Comparison of ENCODE assay signal across 1 cellular context in genomic region chr5:177409043-177409801, GRCh38.
TF ChIP-seq lines count a peak whose summit lies in the region.

Gene F12 (minus strand): TSS chr5:177409564. CDS start chr5:177409527, 37 bp downstream.

TF ChIP-seq in HepG2, 621 proteins besides CTCF, POLR2A, EP300 and RAD21 (continued from another document):
- TF ChIP-seq PRDM10 (CRISPR knock-in tag; IDR thresholded peaks at IDR 0.05; ENCODE audit: low read depth) (no peak), HNRNPH1 (optimal IDR thresholded peaks at IDR 0.05; ENCODE audit: low read depth, low read length) (no peak), MXD4 (CRISPR knock-in tag; IDR thresholded peaks at IDR 0.05) (no peak), ZNF776 (CRISPR knock-in tag; IDR thresholded peaks at IDR 0.05) (no peak), ZNF614 (CRISPR knock-in tag; IDR thresholded peaks at IDR 0.05; ENCODE audit: borderline replicate concordance) (no peak), SIX1 (CRISPR knock-in tag; IDR thresholded peaks at IDR 0.05; ENCODE audit: borderline replicate concordance) (no peak), HOXD1 (CRISPR knock-in tag; IDR thresholded peaks at IDR 0.05) (no peak), ZNF512B (CRISPR knock-in tag; IDR thresholded peaks at IDR 0.05; ENCODE audit: borderline replicate concordance) (no peak), BRD4 (CRISPR knock-in tag; IDR thresholded peaks at IDR 0.05) (no peak), GFI1 (CRISPR knock-in tag; IDR thresholded peaks at IDR 0.05; ENCODE audit: borderline replicate concordance) (no peak), KDM6A (CRISPR knock-in tag; IDR thresholded peaks at IDR 0.05; ENCODE audit: low read depth) (peak; percentile 61; the same call in 1 of the 2 replicates), ZNF44 (CRISPR knock-in tag; IDR thresholded peaks at IDR 0.05) (0 out of 2 replicates have a peak, but pooled peaks have one; percentile 56), ZBTB20 (CRISPR knock-in tag; IDR thresholded peaks at IDR 0.05; ENCODE audit: borderline replicate concordance, low read depth) (no peak), ZBTB25 (CRISPR knock-in tag; IDR thresholded peaks at IDR 0.05) (no peak), TEAD3 (CRISPR knock-in tag; optimal IDR thresholded peaks at IDR 0.05; ENCODE audit: borderline replicate concordance) (peak; percentile 52), FLYWCH1 (CRISPR knock-in tag; IDR thresholded peaks at IDR 0.05) (no peak)
TF ChIP-seq in HepG2: peak in this region for 79.
